ENCODE assay signal across 7 cellular contexts in the genomic region with DNA sequence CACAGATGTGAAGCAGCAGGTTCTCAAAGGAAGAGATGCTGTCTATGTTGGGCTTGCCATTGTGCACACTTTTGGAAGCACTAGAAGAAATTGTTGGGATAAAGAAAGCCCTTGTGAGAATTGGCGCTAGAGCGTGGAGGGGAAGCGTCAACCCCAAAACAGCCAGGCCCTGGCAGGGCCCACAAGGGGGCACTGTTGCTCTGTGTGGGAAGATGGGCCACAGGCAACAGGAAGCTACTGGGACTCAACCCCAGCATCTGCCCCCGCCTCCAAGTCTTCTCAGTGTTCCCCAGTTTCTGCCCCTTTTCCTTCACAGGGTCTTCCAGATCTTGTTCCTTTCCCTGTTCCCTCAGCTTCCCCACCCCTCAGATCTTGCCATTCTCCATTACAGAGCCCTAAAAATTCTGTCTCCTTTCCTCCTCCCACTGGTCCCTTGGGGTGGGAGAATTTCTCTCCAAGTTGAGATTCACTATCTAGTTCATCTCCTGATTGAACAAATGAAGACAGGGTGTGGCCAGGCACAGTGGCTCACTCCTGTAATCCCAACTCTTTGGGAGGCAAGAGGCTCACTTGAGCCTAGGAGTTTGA.
A peak's percentile ranks its signal among the peaks of the same experiment; 100 is the strongest.
DNase-seq lines count a peak whose midpoint lies in the region; TF ChIP-seq lines count a peak whose summit lies in the region.

No MANE protein-coding gene starts in this region.

- intact Hi-C loops in esophagus muscularis mucosa (cut with DNase I): loop anchor here (5.0 kb wide), 1 partner anchor 74 kb away; no protein-coding TSS in a partner anchor
- intact Hi-C loops in testis (cut with DNase I; ENCODE audit: low total_unique reads): no loop called here

- H3K36me3 Mint-ChIP-seq in HFFc6 (ENCODE audit: low read depth) (no peaks in the 10 kb centered on the region), nephron (ENCODE audit: low read depth) (no peaks in the 10 kb centered on the region)

- H3K9me3 ChIP-seq in esophagus muscularis mucosa (no peaks in the 10 kb centered on the region), testis (no peaks in the 10 kb centered on the region)

- H3K4me1 ChIP-seq in esophagus muscularis mucosa (peaks cover 0 to 6% (median 2%) of the 10 kb centered on the region in 4 donors), testis (no peaks in the 10 kb centered on the region)

- TF ChIP-seq EP300 in esophagus muscularis mucosa (IDR thresholded peaks at IDR 0.05): no peak

- DNase-seq in HFFc6 (peak; percentile 33), NCI-H69 (lab: John Stamatoyannopoulos, UW) (peak; percentile 59), esophagus muscularis mucosa (ENCODE audit: extremely low spot score) (no peak), testis (peak; percentile 68)
- peak; percentile 23 for DNase-seq in activated CD8-positive, alpha-beta memory T cell treated with anti-CD3 and anti-CD28 coated beads, Interleukin-2, amount 50 U/mL, for 24 hours (ENCODE audit: extremely low read depth)

- H3K4me3 Mint-ChIP-seq in HFFc6: no peak overlapping the region
- no peak overlapping the region for H3K4me3 Mint-ChIP-seq in nephron

- H3K36me3 ChIP-seq in esophagus muscularis mucosa: no peaks in the 10 kb centered on the region
- H3K36me3 ChIP-seq in testis (ENCODE audit: low read depth, missing control alignments): no peaks in the 10 kb centered on the region

- H3K4me3 ChIP-seq in esophagus muscularis mucosa (no peak overlapping the region), testis (no peak overlapping the region)

- H3K9me3 Mint-ChIP-seq in HFFc6 (no peaks in the 10 kb centered on the region), nephron (peaks cover 13% of the 10 kb centered on the region)

- H3K4me1 Mint-ChIP-seq in HFFc6 (ENCODE audit: low read depth): no peaks in the 10 kb centered on the region
- no peaks in the 10 kb centered on the region for H3K4me1 Mint-ChIP-seq in nephron

- no peaks in the 10 kb centered on the region for H3K27me3 ChIP-seq in esophagus muscularis mucosa
- no peaks in the 10 kb centered on the region for H3K27me3 ChIP-seq in testis

- WGBS in esophagus muscularis mucosa: 6% methylated on average over 4 of the region's 4 CpGs
- 26 to 48% methylated on average over 4 of the region's 4 CpGs for WGBS in testis, 2 donors

- H3K27ac Mint-ChIP-seq in HFFc6 (no peak overlapping the region), nephron (no peak overlapping the region)

- TF ChIP-seq CTCF in GM12874 (IDR thresholded peaks at IDR 0.05; ENCODE audit: insufficient read depth, low read depth, low read length) (peak; percentile 81), HFFc6 (IDR thresholded peaks at IDR 0.05) (peak; percentile 82), esophagus muscularis mucosa (IDR thresholded peaks at IDR 0.05) (peak; percentile 63 to 80 (median 66)), nephron (IDR thresholded peaks at IDR 0.05; ENCODE audit: unreplicated experiment in 3 of 3) (peak; percentile 33 to 52 (median 48)), testis (IDR thresholded peaks at IDR 0.05) (peak; percentile 39 to 56 (median 55))

- H3K27ac ChIP-seq in esophagus muscularis mucosa (replicated peaks in 1 of 4): no peak overlapping the region
- no peak overlapping the region for H3K27ac ChIP-seq in testis

- H3K27me3 Mint-ChIP-seq in HFFc6 (ENCODE audit: insufficient read depth) (no peaks in the 10 kb centered on the region; the same call in none of the 2 replicates), nephron (ENCODE audit: low read depth) (no peaks in the 10 kb centered on the region)

- no peak for TF ChIP-seq POLR2A in esophagus muscularis mucosa (IDR thresholded peaks at IDR 0.05; ENCODE audit: low read depth)
- no peak for TF ChIP-seq POLR2A in testis (IDR thresholded peaks at IDR 0.05)
